In the genomic region with DNA sequence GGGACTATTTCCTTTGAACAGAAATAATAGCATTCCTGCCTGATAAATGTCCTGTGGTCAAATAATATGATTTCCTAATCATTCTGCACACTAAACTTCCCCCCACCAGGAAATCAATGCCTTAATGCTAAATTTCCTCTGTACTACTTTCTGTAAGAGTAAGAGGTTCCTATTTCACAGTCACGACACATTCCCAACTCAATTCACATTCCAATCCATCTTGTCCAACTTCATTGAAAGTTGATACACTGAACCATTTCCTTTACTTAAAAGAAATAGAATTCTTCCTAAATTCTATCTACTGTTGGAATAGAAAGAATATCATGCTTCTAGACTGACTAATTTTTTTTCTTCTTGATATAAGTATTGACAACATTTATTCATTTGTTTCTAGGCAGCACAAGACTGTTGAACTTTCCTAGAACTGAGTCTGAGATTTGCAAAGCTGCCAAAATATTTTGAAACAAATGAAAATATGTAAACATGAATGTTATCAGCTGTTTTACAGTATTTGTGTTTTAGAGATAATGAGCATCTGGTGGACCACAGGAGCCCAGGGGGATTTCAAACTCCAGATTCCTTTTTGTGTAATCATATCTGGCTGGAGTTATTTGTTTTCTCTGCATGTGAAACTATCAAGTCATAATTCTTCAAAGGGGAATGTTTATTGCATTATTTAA, we compare ENCODE assay signal across 16 cellular contexts.
DNase-seq lines count a peak whose midpoint lies in the region; ATAC-seq, FAIRE-seq and TF ChIP-seq lines count a peak whose summit lies in the region.
"Had no signal": no experiment of that assay in that cellular context is flagged by ENCODE, and none has a peak within 500 bp of the region (broad histone marks: within the 10 kb centered on the region; RNA-seq: fewer than 3 reads in every experiment).

No MANE protein-coding gene starts in this region.

- no peak overlapping the region for H2BK120ac ChIP-seq in mesenchymal stem cell (ENCODE audit: low read depth, low read length)

- H2AFZ ChIP-seq in mesenchymal stem cell (ENCODE audit: low read depth, low read length), result no peak overlapping the region

- no peak overlapping the region for H2BK15ac ChIP-seq in mesenchymal stem cell (ENCODE audit: low read depth, poor library complexity, severe bottlenecking)

- H3K4me1 ChIP-seq in mesenchymal stem cell (ENCODE audit: control insufficient read depth, insufficient read depth, low read depth, low read length), result peaks cover 3% of the 10 kb centered on the region
- H3K4me1 ChIP-seq: breast epithelium had no signal

- in situ Hi-C loops in brain microvascular endothelial cell (cut with HindIII; ENCODE audit: low pct_ligation_motif_present, low sequenced_read_pairs), result no loop called here

- no peak overlapping the region for H3K23ac ChIP-seq in mesenchymal stem cell (ENCODE audit: low read length in 2 of 2)

- CTCF ChIA-PET in RWPE1 (lab: Yijun Ruan, JAX), result interaction anchor here (0.6 kb wide), 2 partner anchors 25 to 193 kb away, joined by 3 to 5 read pairs; no protein-coding TSS in a partner anchor

- no peak overlapping the region for H3K4me3 ChIP-seq in brain microvascular endothelial cell (ENCODE audit: low read depth, low read length)
- peak overlapping the region in 1 of 2 experiments; percentile 19 for H3K4me3 ChIP-seq in mesenchymal stem cell (ENCODE audit: insufficient read depth in 1 of 2, low read depth in 1 of 2, low read length in 2 of 2)
- H3K4me3 ChIP-seq: breast epithelium, right lobe of liver, suprapubic skin had no signal

- no peak overlapping the region for H3K14ac ChIP-seq in mesenchymal stem cell (ENCODE audit: low read length in 2 of 2)

- no peak for FAIRE-seq in HTR-8/SVneo (lab: Jason Lieb, UNC)

- no peak overlapping the region for H3K4me2 ChIP-seq in mesenchymal stem cell (ENCODE audit: low read length, poor library complexity, severe bottlenecking)

- H3K9ac ChIP-seq in mesenchymal stem cell (ENCODE audit: low read length), result peak overlapping the region; percentile 22

- 17% methylated on average over 1 of the region's 1 CpG for WGBS in mesenchymal stem cell

- no peaks in the 10 kb centered on the region for H3K27me3 ChIP-seq in brain microvascular endothelial cell (replicated peaks)
- no peaks in the 10 kb centered on the region for H3K27me3 ChIP-seq in mesenchymal stem cell (ENCODE audit: control insufficient read depth in 1 of 2, insufficient read depth in 1 of 2, low read length in 2 of 2)
- H3K27me3 ChIP-seq: breast epithelium, right lobe of liver, suprapubic skin had no signal

- H3K79me1 ChIP-seq in mesenchymal stem cell (replicated peaks; ENCODE audit: low read length, poor library complexity, severe bottlenecking), result peaks cover 19% of the 10 kb centered on the region

- H4K91ac ChIP-seq in mesenchymal stem cell (ENCODE audit: low read length), result no peak overlapping the region

- DNase-seq in AG09319 (ENCODE audit: extremely low read depth, low read depth) (peak; percentile 91), HTR-8/SVneo (ENCODE audit: insufficient read length, low spot score) (peak; percentile 36), brain microvascular endothelial cell (peak; percentile 87), mesenchymal stem cell (peak; percentile 71), RWPE1 (ENCODE audit: low spot score) (no peak), RPMI8226 (no peak)
- no peak for DNase-seq in stimulated activated CD4-positive, alpha-beta T cell treated with anti-CD3 and anti-CD28 coated beads, Interleukin-1b, Interleukin-23, amount 100 ng/mL, for 48 hours
- DNase-seq: activated CD4-positive, alpha-beta T cell treated with anti-CD3 and anti-CD28 coated beads for 36 hours; activated T-cell treated with anti-CD3 and anti-CD28 coated beads, Interleukin-2, amount 50 U/mL, for 72 hours; CD8-positive, alpha-beta T cell; Karpas-422; right lobe of liver had no signal

- H2BK12ac ChIP-seq in mesenchymal stem cell (ENCODE audit: low read length in 2 of 2), result no peak overlapping the region

- POLR2A ChIA-PET in RWPE1 (lab: Yijun Ruan, JAX; ENCODE audit: low non-redundant PET), result interaction anchor here (0.6 kb wide), 1 partner anchor 26 kb away, joined by 5 read pairs; no protein-coding TSS in a partner anchor

- no peak overlapping the region for H3K4ac ChIP-seq in mesenchymal stem cell (ENCODE audit: low read depth in 1 of 2, low read length in 2 of 2)

- H2AK5ac ChIP-seq in mesenchymal stem cell (ENCODE audit: low read length, severe bottlenecking), result no peak overlapping the region

- H2BK5ac ChIP-seq in mesenchymal stem cell (ENCODE audit: low read depth, low read length, poor library complexity, severe bottlenecking), result no peak overlapping the region

- ATAC-seq in HG03457 (IDR thresholded peaks at IDR 0.05; ENCODE audit: unreplicated experiment), result no peak
- ATAC-seq: activated CD4-positive, alpha-beta T cell treated with anti-CD3 and anti-CD28 coated beads for 36 hours; activated T-cell treated with anti-CD3 and anti-CD28 coated beads, Interleukin-2, amount 50 U/mL, for 72 hours; CD8-positive, alpha-beta T cell had no signal

- H4K8ac ChIP-seq in mesenchymal stem cell (ENCODE audit: low read length), result no peak overlapping the region

- H3K27ac ChIP-seq in brain microvascular endothelial cell (peak overlapping the region; percentile 61), mesenchymal stem cell (ENCODE audit: low read length, poor library complexity, severe bottlenecking) (no peak overlapping the region), RWPE1 (no peak overlapping the region)
- H3K27ac ChIP-seq: breast epithelium, epithelial cell of prostate, suprapubic skin had no signal

- TF ChIP-seq CTCF in AG09319 (IDR thresholded peaks at IDR 0.05; ENCODE audit: low read depth, low read length) (no peak), brain microvascular endothelial cell (IDR thresholded peaks at IDR 0.05; ENCODE audit: low read depth, low read length, missing control alignments) (no peak), RWPE1 (conservative IDR thresholded peaks at IDR 0.05; ENCODE audit: low read depth) (no peak)

- H3K36me3 ChIP-seq in brain microvascular endothelial cell (replicated peaks) (no peaks in the 10 kb centered on the region), mesenchymal stem cell (ENCODE audit: control insufficient read depth in 1 of 2, insufficient read depth in 2 of 2, low read depth in 1 of 2, low read length in 2 of 2) (peaks cover 0 to 4% of the 10 kb centered on the region in 2 experiments)
- H3K36me3 ChIP-seq: breast epithelium, right lobe of liver, suprapubic skin had no signal

- no peaks in the 10 kb centered on the region for H3K9me3 ChIP-seq in mesenchymal stem cell (ENCODE audit: control insufficient read depth, low read length)
- H3K9me3 ChIP-seq: breast epithelium, right lobe of liver, suprapubic skin had no signal

- no peak overlapping the region for H3K18ac ChIP-seq in mesenchymal stem cell (ENCODE audit: low read depth in 1 of 2, low read length in 2 of 2)

Comparison
In these comparisons a context has a peak if more than half of its experiments do, and no peak if none do; other contexts are left out.
1. DNase-seq: peak in AG09319 (single experiment), HTR-8/SVneo (single experiment), brain microvascular endothelial cell (single experiment) and mesenchymal stem cell (single experiment); none in stimulated activated CD4-positive, alpha-beta T cell treated with anti-CD3 and anti-CD28 coated beads, Interleukin-1b, Interleukin-23, amount 100 ng/mL, for 48 hours (single experiment), RWPE1 (single experiment) and RPMI8226 (single experiment).